In the genomic region with DNA sequence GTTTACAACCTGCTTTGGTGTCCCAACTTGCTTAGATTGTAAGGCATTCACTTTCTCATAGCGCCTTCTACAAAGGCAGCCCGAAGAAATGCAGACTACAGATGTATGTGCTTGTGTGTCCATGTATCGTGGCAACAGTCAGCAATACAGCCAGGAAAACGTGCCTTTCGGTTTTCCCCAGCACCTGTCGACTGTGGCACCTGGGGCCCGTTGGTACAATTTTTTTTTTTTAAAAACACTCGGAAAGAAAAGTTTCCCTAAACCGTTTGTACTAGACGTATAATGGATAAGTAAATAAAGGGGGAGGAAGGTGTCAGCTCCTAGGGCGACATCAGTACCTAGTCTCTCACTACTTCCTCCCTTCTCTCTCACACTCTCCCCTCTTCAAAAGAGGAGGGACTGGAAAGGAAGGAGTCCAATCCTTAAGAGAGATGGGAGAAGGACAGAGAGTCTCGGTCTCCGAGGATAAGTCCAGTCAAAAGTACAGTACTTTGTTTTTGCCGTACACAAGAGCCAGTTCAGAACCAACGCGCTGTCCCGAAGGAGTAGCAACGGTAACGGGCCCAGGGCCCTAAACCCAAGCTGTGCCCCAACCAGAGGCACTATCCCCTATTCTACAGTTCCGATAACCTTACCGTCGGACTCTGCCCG, we compare ENCODE assay signal across 1 cellular context.
TF ChIP-seq lines count a peak whose summit lies in the region.

No MANE protein-coding gene starts in this region.

TF ChIP-seq in GM12878, 131 proteins besides CTCF, POLR2A, EP300 and RAD21 (continued from another document):
- TF ChIP-seq, protein P1, sequence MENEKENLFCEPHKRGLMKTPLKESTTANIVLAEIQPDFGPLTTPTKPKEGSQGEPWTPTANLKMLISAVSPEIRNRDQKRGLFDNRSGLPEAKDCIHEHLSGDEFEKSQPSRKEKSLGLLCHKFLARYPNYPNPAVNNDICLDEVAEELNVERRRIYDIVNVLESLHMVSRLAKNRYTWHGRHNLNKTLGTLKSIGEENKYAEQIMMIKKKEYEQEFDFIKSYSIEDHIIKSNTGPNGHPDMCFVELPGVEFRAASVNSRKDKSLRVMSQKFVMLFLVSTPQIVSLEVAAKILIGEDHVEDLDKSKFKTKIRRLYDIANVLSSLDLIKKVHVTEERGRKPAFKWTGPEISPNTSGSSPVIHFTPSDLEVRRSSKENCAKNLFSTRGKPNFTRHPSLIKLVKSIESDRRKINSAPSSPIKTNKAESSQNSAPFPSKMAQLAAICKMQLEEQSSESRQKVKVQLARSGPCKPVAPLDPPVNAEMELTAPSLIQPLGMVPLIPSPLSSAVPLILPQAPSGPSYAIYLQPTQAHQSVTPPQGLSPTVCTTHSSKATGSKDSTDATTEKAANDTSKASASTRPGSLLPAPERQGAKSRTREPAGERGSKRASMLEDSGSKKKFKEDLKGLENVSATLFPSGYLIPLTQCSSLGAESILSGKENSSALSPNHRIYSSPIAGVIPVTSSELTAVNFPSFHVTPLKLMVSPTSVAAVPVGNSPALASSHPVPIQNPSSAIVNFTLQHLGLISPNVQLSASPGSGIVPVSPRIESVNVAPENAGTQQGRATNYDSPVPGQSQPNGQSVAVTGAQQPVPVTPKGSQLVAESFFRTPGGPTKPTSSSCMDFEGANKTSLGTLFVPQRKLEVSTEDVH (IDR thresholded peaks at IDR 0.05; ENCODE audit: low read depth, partially characterized antibody), result no peak
- TF ChIP-seq RAD51 (IDR thresholded peaks at IDR 0.05), result no peak
- no peak for TF ChIP-seq SMC3 (IDR thresholded peaks at IDR 0.05; ENCODE audit: borderline replicate concordance, low read length)
- TF ChIP-seq ZBED1 (IDR thresholded peaks at IDR 0.05; ENCODE audit: borderline replicate concordance), result no peak
- TF ChIP-seq SMAD5 (IDR thresholded peaks at IDR 0.05; ENCODE audit: low read depth), result no peak
- no peak for TF ChIP-seq EZH2 (IDR thresholded peaks at IDR 0.05; ENCODE audit: borderline replicate concordance, control insufficient read depth, low read depth, low read length)
- TF ChIP-seq IRF4 (IDR thresholded peaks at IDR 0.05; ENCODE audit: low read depth, low read length), result no peak
- no peak for TF ChIP-seq USF1 (IDR thresholded peaks at IDR 0.05; ENCODE audit: borderline replicate concordance, extremely low read length, insufficient read depth, low read depth, low read length)
- TF ChIP-seq ZZZ3 (IDR thresholded peaks at IDR 0.05; ENCODE audit: control insufficient read depth, insufficient read length, low read depth), result no peak
- TF ChIP-seq ATF7 (IDR thresholded peaks at IDR 0.05; ENCODE audit: low read depth), result no peak
- TF ChIP-seq SREBF1 (IDR thresholded peaks at IDR 0.05; ENCODE audit: low read length), result no peak
- no peak for TF ChIP-seq CREB1 (IDR thresholded peaks at IDR 0.05; ENCODE audit: low read depth)
- no peak for TF ChIP-seq EED (IDR thresholded peaks at IDR 0.05; ENCODE audit: low read depth)
- TF ChIP-seq ETV6 (conservative IDR thresholded peaks at IDR 0.05 in 1 of 2, IDR thresholded peaks at IDR 0.05 in 1 of 2; ENCODE audit: borderline replicate concordance in 1 of 2, low read depth in 1 of 2), result no peak
- no peak for TF ChIP-seq ZBTB11 (CRISPR knock-in tag; IDR thresholded peaks at IDR 0.05)
- no peak for TF ChIP-seq JUNB (IDR thresholded peaks at IDR 0.05)
- TF ChIP-seq HCFC1 (IDR thresholded peaks at IDR 0.05; ENCODE audit: low read length), result no peak
- TF ChIP-seq RB1 (IDR thresholded peaks at IDR 0.05; ENCODE audit: borderline replicate concordance), result no peak
- TF ChIP-seq KLF5 (IDR thresholded peaks at IDR 0.05; ENCODE audit: partially characterized antibody), result no peak
- peak; percentile 8; the same call in 1 of the 2 replicates for TF ChIP-seq REST (IDR thresholded peaks at IDR 0.05; ENCODE audit: low read depth, low read length)
- TF ChIP-seq PAX8 (IDR thresholded peaks at IDR 0.05), result no peak
- TF ChIP-seq SPI1 (IDR thresholded peaks at IDR 0.05; ENCODE audit: borderline replicate concordance, insufficient read depth, low read depth, low read length), result peak; percentile 46; the same call in 1 of the 2 replicates
